ENCODE assay signal across 1 cellular context in genomic region chr12:52404951-52405350, GRCh38.
TF ChIP-seq lines count a peak whose summit lies in the region.

No MANE protein-coding gene starts in this region.

TF ChIP-seq in HepG2, 621 proteins besides CTCF, POLR2A, EP300 and RAD21:
- no peak for TF ChIP-seq KDM1A (CRISPR knock-in tag; IDR thresholded peaks at IDR 0.05)
- TF ChIP-seq PREB (CRISPR knock-in tag; IDR thresholded peaks at IDR 0.05), result no peak
- TF ChIP-seq ZFP36 (IDR thresholded peaks at IDR 0.05; ENCODE audit: borderline replicate concordance, low read depth, low read length, partially characterized antibody), result no peak
- TF ChIP-seq ZNF839 (CRISPR knock-in tag; IDR thresholded peaks at IDR 0.05; ENCODE audit: borderline replicate concordance), result no peak
- no peak for TF ChIP-seq RXRB (CRISPR knock-in tag; IDR thresholded peaks at IDR 0.05; ENCODE audit: borderline replicate concordance)
- TF ChIP-seq AGO2 (optimal IDR thresholded peaks at IDR 0.05; ENCODE audit: low read depth, low read length), result no peak
- TF ChIP-seq, protein P1, sequence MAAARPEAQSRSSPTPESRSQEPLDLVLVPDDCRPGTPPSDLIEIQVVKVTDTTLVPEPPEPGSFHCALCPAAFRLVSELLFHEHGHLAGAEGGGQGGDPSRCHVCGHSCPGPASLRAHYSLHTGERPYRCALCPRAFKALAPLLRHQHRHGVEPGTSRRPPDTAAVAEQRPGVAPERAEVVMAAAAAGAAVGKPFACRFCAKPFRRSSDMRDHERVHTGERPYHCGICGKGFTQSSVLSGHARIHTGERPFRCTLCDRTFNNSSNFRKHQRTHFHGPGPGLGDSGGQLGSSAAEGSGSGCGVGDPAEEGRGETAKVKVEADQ (CRISPR knock-in tag; IDR thresholded peaks at IDR 0.05; ENCODE audit: borderline replicate concordance), result no peak
- no peak for TF ChIP-seq ZNF569 (CRISPR knock-in tag; IDR thresholded peaks at IDR 0.05; ENCODE audit: borderline replicate concordance)
- TF ChIP-seq ZNF660 (CRISPR knock-in tag; IDR thresholded peaks at IDR 0.05; ENCODE audit: borderline replicate concordance, low read depth), result no peak
